Comparison of ENCODE assay signal across 1 cellular context in the genomic region with DNA sequence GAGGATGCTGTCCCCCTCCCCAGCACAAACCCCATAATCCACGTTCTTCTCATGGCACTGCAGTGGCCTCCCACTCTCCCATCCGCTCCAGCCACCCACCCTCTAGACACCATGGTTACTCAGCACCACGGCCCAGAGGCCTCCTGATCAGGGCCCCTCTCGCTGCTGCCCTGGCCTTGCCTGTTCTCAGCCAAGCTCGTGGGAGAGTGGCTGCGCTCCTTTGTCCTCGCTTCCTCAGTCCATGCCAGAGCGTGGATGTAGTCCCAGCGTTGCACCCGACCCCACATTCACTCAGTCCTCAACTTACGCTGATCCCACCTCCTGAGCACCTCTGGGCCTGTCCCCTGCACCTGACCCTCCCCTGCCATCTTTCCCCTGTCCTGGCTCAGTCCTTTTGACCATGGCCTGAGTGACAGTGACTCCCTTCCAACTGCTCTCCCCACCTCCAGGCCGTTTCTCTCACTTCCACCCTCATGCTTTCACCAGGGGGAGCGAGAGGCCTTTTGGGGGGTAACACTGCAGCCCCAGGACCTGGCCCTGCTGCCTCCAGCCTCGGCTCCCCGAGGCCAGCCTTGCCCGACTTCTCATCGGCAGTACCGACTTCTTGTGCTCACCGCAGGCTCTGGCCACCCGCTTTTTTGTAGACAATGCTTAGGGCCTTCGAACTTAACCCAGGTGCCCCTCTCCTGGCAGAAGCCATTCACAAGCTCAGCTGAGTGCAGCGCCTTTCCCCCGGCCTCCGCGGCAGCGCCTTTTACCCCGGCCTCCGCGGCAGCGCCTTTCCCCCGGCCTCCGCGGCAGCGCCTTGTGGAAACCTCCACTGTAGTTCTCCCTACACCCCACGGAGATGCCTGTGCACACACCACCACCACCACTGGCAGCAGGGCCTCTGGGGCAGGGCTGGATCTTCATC.
TF ChIP-seq lines count a peak whose summit lies in the region.

No MANE protein-coding gene starts in this region.

TF ChIP-seq in HEK293, 187 proteins besides CTCF, POLR2A, EP300 and RAD21 (continued from another document):
- TF ChIP-seq, protein P1, sequence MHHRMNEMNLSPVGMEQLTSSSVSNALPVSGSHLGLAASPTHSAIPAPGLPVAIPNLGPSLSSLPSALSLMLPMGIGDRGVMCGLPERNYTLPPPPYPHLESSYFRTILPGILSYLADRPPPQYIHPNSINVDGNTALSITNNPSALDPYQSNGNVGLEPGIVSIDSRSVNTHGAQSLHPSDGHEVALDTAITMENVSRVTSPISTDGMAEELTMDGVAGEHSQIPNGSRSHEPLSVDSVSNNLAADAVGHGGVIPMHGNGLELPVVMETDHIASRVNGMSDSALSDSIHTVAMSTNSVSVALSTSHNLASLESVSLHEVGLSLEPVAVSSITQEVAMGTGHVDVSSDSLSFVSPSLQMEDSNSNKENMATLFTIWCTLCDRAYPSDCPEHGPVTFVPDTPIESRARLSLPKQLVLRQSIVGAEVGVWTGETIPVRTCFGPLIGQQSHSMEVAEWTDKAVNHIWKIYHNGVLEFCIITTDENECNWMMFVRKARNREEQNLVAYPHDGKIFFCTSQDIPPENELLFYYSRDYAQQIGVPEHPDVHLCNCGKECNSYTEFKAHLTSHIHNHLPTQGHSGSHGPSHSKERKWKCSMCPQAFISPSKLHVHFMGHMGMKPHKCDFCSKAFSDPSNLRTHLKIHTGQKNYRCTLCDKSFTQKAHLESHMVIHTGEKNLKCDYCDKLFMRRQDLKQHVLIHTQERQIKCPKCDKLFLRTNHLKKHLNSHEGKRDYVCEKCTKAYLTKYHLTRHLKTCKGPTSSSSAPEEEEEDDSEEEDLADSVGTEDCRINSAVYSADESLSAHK (tag by site-specific recombination; IDR thresholded peaks at IDR 0.05) = no peak
